In genomic region chr14:105030836-105031396, GRCh38 we compare ENCODE assay signal across 15 cellular contexts. TPM values are rescaled to one million over a fixed set of nuclear protein-coding genes. Genes with fewer than 3 reads are reported as not detected.
DNase-seq lines count a peak whose midpoint lies in the region; ATAC-seq and TF ChIP-seq lines count a peak whose summit lies in the region.
"Had no signal": no experiment of that assay in that cellular context is flagged by ENCODE, and none has a peak within 500 bp of the region (broad histone marks: within the 10 kb centered on the region; RNA-seq: fewer than 3 reads in every experiment).

No MANE protein-coding gene starts in this region.

- no peak for DNase-seq in left ventricle myocardium superior
- no peak for DNase-seq in right atrium auricular region (ENCODE audit: low spot score)
- DNase-seq in glutamatergic neuron: no peak
- no peak for DNase-seq in NCI-H524 treated with DMSO at 0.1 percent for 48 hours (lab: John Stamatoyannopoulos, UW)
- DNase-seq in NCI-H146 (lab: John Stamatoyannopoulos, UW): no peak
- DNase-seq: CD4-positive, alpha-beta T cell; GF-D8; H7; NCI-H1930; NCI-H510A treated with DMSO at 0.1 percent for 48 hours; SW 1271 had no signal

- H3K36me3 Mint-ChIP-seq in glutamatergic neuron (ENCODE audit: unreplicated experiment): peaks cover 12% of the 10 kb centered on the region

- no peaks in the 10 kb centered on the region for H3K27me3 ChIP-seq in right atrium auricular region
- H3K27me3 ChIP-seq: SJSA1 had no signal

- peaks cover 3% of the 10 kb centered on the region for H3K4me1 Mint-ChIP-seq in glutamatergic neuron (ENCODE audit: low read depth, unreplicated experiment)

- ATAC-seq in left ventricle myocardium superior: peak; percentile 64
- ATAC-seq in GM21717 (IDR thresholded peaks at IDR 0.05; ENCODE audit: unreplicated experiment): no peak

- H3K27ac Mint-ChIP-seq in glutamatergic neuron (ENCODE audit: unreplicated experiment): peak overlapping the region; percentile 64
- H3K27ac Mint-ChIP-seq: B cell; CD4-positive, alpha-beta T cell had no signal

- no peak overlapping the region for H3K4me3 Mint-ChIP-seq in glutamatergic neuron (ENCODE audit: unreplicated experiment)
- H3K4me3 Mint-ChIP-seq: B cell; CD4-positive, alpha-beta T cell had no signal

- H3K27me3 Mint-ChIP-seq in glutamatergic neuron (ENCODE audit: unreplicated experiment): peaks cover 3% of the 10 kb centered on the region
- H3K27me3 Mint-ChIP-seq: B cell; CD4-positive, alpha-beta T cell had no signal

- no peaks in the 10 kb centered on the region for H3K36me3 ChIP-seq in right atrium auricular region
- H3K36me3 ChIP-seq: SJSA1 had no signal

- H3K9me3 ChIP-seq in right atrium auricular region: peaks cover 0 to 5% of the 10 kb centered on the region in 2 donors
- H3K9me3 ChIP-seq: SJSA1 had no signal

- H3K9me3 Mint-ChIP-seq in glutamatergic neuron (ENCODE audit: unreplicated experiment): peaks cover 2% of the 10 kb centered on the region
- H3K9me3 Mint-ChIP-seq: CD4-positive, alpha-beta T cell had no signal

- intact Hi-C loops in left ventricle myocardium superior (cut with micrococcal nuclease): no loop called here

- no peak for TF ChIP-seq CTCF in right atrium auricular region (IDR thresholded peaks at IDR 0.05)
- no peak for TF ChIP-seq CTCF in glutamatergic neuron (IDR thresholded peaks at IDR 0.05; ENCODE audit: partially characterized antibody, unreplicated experiment)

- H3K27ac ChIP-seq in right atrium auricular region: no peak overlapping the region
- H3K27ac ChIP-seq: SJSA1 had no signal

- H3K4me1 ChIP-seq in right atrium auricular region: no peaks in the 10 kb centered on the region

- H3K4me3 ChIP-seq in right atrium auricular region: no peak overlapping the region
- H3K4me3 ChIP-seq: SJSA1 had no signal

RNA-seq across cellular contexts. Expression of gene CDCA4, which starts 10.0 kb away (rescaled TPM):
- total RNA-seq in left ventricle myocardium superior (1.9 TPM), right atrium auricular region (1 to 10 TPM; 3.3 to 5.1 TPM), glutamatergic neuron (ENCODE audit: unreplicated experiment) (23.2 TPM)

RNA-seq across cellular contexts. Expression of gene GPR132, which starts 34.3 kb away (rescaled TPM):
- 1.3 TPM for total RNA-seq in left ventricle myocardium superior
- 1 to 10 TPM in 1 of 2 donors, under 1 TPM in 1; 0.67 to 1.2 TPM for total RNA-seq in right atrium auricular region
- not detected for total RNA-seq in glutamatergic neuron (ENCODE audit: unreplicated experiment)
- total RNA-seq: H7, LHCN-M2, SJSA1 had no signal

RNA-seq across cellular contexts. Expression of gene CLBA1, which starts 45.3 kb away (rescaled TPM):
- total RNA-seq in left ventricle myocardium superior (1.5 TPM), right atrium auricular region (1 to 10 TPM; 2.0 to 2.2 TPM), glutamatergic neuron (ENCODE audit: unreplicated experiment) (5.9 TPM)

RNA-seq across cellular contexts. Expression of gene AHNAK2, which starts 52.7 kb away (rescaled TPM):
- 2.5 TPM for total RNA-seq in left ventricle myocardium superior
- 10 to 100 TPM in 1 of 2 donors, 1 to 10 TPM in 1; 5.7 to 11.8 TPM for total RNA-seq in right atrium auricular region
- 44.8 TPM for total RNA-seq in glutamatergic neuron (ENCODE audit: unreplicated experiment)
- total RNA-seq: B cell had no signal
